ENCODE assay signal across 8 cellular contexts in the genomic region with DNA sequence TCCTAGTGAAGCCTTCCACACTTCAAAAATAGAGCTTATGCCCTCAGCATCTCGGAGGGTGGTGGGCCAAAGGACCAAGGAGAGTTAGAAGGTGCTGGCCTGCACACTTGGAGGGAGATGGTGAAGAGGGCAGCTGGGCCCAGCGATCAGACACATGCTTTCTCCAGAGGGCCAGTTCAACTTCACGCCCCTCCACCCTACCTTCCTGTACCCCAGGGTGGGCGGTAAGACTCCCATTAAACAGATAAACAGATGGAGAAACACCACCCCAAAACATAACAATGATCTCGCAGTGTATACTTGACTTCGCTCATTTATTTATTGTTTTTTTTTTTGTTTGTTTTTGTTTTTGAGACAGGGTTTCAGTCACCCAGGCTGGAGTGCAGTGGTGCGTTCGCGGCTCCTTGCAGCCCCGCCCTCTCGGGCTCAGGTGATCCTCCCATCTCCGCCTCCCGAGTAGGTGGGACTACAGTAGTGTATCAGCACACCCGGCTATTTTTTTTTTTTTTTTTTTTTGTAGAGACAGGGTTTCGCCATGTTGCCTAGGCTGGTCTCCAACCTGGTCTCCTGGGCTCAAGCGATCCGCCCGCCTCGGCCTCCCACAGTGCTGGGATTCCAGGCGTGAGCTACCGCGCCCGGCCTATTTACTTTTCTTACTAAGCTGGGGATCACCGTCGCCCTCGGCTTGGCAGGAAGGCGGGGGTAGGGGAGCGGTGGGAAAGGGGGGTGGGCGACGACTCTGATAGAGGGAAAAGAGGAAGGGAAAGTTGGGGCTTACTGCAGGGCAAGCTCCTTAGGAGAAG. TPM values are rescaled to one million over a fixed set of nuclear protein-coding genes. Genes with fewer than 3 reads are reported as not detected.
A peak's percentile ranks its signal among the peaks of the same experiment; 100 is the strongest.
DNase-seq lines count a peak whose midpoint lies in the region; ATAC-seq and TF ChIP-seq lines count a peak whose summit lies in the region.

No MANE protein-coding gene starts in this region.

- ATAC-seq in GM19467 (IDR thresholded peaks at IDR 0.05; ENCODE audit: unreplicated experiment) (peak; percentile 39), foreskin keratinocyte (peak; percentile 70)

- DNase-seq in CD1c-positive myeloid dendritic cell (ENCODE audit: extremely low spot score) = peak; percentile 65
- DNase-seq in KG1 (lab: John Stamatoyannopoulos, UW) = peak; percentile 50
- DNase-seq in RKO (ENCODE audit: low spot score) = peak; percentile 71
- peak; percentile 83 for DNase-seq in activated effector memory CD4-positive, alpha-beta T cell treated with Interleukin-2 at 50 U/mL for 16 hours
- DNase-seq in foreskin keratinocyte = peak; percentile 50 to 65
- DNase-seq in ovary = peak; percentile 68 to 78 (median 75)
- DNase-seq in tibial nerve (ENCODE audit: low spot score in 2 of 2) = peak; percentile 30 to 55

- H3K4me3 ChIP-seq in ovary (peak overlapping the region; percentile 74), tibial nerve (peak overlapping the region; percentile 64 to 85 (median 78))

- H3K4me1 ChIP-seq in foreskin keratinocyte (no peaks in the 10 kb centered on the region), ovary (ENCODE audit: insufficient read depth) (peaks cover 2% of the 10 kb centered on the region), tibial nerve (peaks cover 0 to 23% (median 7%) of the 10 kb centered on the region in 4 donors)

- WGBS in ovary, 3 donors = 5 to 7% (median 6%) methylated on average over 30 of the region's 30 CpGs
- 14 to 16% methylated on average over 30 of the region's 30 CpGs for WGBS in tibial nerve, 2 donors

- H3K27ac ChIP-seq in foreskin keratinocyte (peak overlapping the region; percentile 44), ovary (peak overlapping the region; percentile 47 to 92), tibial nerve (peak overlapping the region; percentile 55 to 88 (median 84))

- TF ChIP-seq POLR2A in ovary (IDR thresholded peaks at IDR 0.05) (no peak), tibial nerve (IDR thresholded peaks at IDR 0.05) (no peak)

- intact Hi-C loops in ovary (cut with DNase I) = no loop called here

- no peaks in the 10 kb centered on the region for H3K27me3 ChIP-seq in foreskin keratinocyte
- H3K27me3 ChIP-seq in ovary = no peaks in the 10 kb centered on the region
- H3K27me3 ChIP-seq in tibial nerve = no peaks in the 10 kb centered on the region

- H3K9me3 ChIP-seq in ovary = no peaks in the 10 kb centered on the region
- H3K9me3 ChIP-seq in tibial nerve = no peaks in the 10 kb centered on the region

- TF ChIP-seq EP300 in ovary (IDR thresholded peaks at IDR 0.05) (no peak), tibial nerve (IDR thresholded peaks at IDR 0.05) (no peak)

- H3K36me3 ChIP-seq in ovary = no peaks in the 10 kb centered on the region
- no peaks in the 10 kb centered on the region for H3K36me3 ChIP-seq in tibial nerve

- TF ChIP-seq CTCF in foreskin keratinocyte (conservative IDR thresholded peaks at IDR 0.05) (no peak), ovary (IDR thresholded peaks at IDR 0.05) (no peak), tibial nerve (IDR thresholded peaks at IDR 0.05) (no peak)

RNA-seq across cellular contexts. Expression of a gene that starts 1.8 kb away (rescaled TPM):
- total RNA-seq in foreskin keratinocyte (0.48 and 0.49 TPM in 2 replicates), ovary (10 to 100 TPM in 1 of 7 donors, 1 to 10 TPM in 1, under 1 TPM in 3, not detected in 2; 0.37 to 22.3 (median 0.60) TPM), tibial nerve (1 to 10 TPM in 1 of 4 donors, not detected in 3; 1.4 TPM)
- polyA plus RNA-seq in foreskin keratinocyte (0.67 and 0.78 TPM in 2 replicates), ovary (under 1 TPM in 1 of 2 donors, not detected in 1; 0.11 TPM)

RNA-seq across cellular contexts. Expression of a gene that starts 17.1 kb away (rescaled TPM):
- total RNA-seq in foreskin keratinocyte (55.1 and 61.7 TPM in 2 replicates), ovary (10 to 100 TPM; 47.7 to 70.8 (median 61.7) TPM), tibial nerve (100 to 1,000 TPM in 3 of 4 donors, 10 to 100 TPM in 1; 86.4 to 195 (median 131) TPM)
- polyA plus RNA-seq in foreskin keratinocyte (106 and 109 TPM in 2 replicates), ovary (10 to 100 TPM; 34.7 to 76.5 TPM)

RNA-seq across cellular contexts. Expression of a gene that starts 28.9 kb away (rescaled TPM):
- 5.5 and 5.9 TPM in 2 replicates for total RNA-seq in foreskin keratinocyte
- 7.6 and 8.5 TPM in 2 replicates for polyA plus RNA-seq in foreskin keratinocyte
- total RNA-seq in ovary = 10 to 100 TPM; 13.5 to 31.1 (median 19.3) TPM
- 10 to 100 TPM in 1 of 2 donors, under 1 TPM in 1; 0.25 to 17.9 TPM for polyA plus RNA-seq in ovary
- 10 to 100 TPM; 25.8 to 51.1 (median 46.2) TPM for total RNA-seq in tibial nerve

RNA-seq across cellular contexts. Expression of a gene that starts 30.9 kb away (rescaled TPM):
- total RNA-seq in foreskin keratinocyte (0.14 and 0.24 TPM in 2 replicates), ovary (10 to 100 TPM in 6 of 7 donors, 1 to 10 TPM in 1; 4.4 to 34.7 (median 24.5) TPM), tibial nerve (1 to 10 TPM in 1 of 4 donors, under 1 TPM in 3; 0.30 to 1.1 (median 0.70) TPM)
- polyA plus RNA-seq in foreskin keratinocyte (0.09 and 0.15 TPM in 2 replicates), ovary (10 to 100 TPM in 1 of 2 donors, 1 to 10 TPM in 1; 4.6 to 12.4 TPM)

RNA-seq across cellular contexts. Expression of a gene that starts 53.0 kb away (rescaled TPM):
- 132 and 133 TPM in 2 replicates for total RNA-seq in foreskin keratinocyte
- 114 and 119 TPM in 2 replicates for polyA plus RNA-seq in foreskin keratinocyte
- 10 to 100 TPM; 38.0 to 82.3 (median 60.1) TPM for total RNA-seq in ovary
- polyA plus RNA-seq in ovary = 10 to 100 TPM; 45.3 to 83.6 TPM
- 100 to 1,000 TPM in 2 of 4 donors, 10 to 100 TPM in 2; 85.5 to 114 (median 105) TPM for total RNA-seq in tibial nerve

Comparison
In these comparisons a context has a peak if more than half of its experiments do, and no peak if none do; other contexts are left out.
1. Peak in every context shown above with its lines: DNase-seq, ATAC-seq, H3K4me3 ChIP-seq and H3K27ac ChIP-seq.